14 cellular contexts compared by ENCODE assay signal in the genomic region with DNA sequence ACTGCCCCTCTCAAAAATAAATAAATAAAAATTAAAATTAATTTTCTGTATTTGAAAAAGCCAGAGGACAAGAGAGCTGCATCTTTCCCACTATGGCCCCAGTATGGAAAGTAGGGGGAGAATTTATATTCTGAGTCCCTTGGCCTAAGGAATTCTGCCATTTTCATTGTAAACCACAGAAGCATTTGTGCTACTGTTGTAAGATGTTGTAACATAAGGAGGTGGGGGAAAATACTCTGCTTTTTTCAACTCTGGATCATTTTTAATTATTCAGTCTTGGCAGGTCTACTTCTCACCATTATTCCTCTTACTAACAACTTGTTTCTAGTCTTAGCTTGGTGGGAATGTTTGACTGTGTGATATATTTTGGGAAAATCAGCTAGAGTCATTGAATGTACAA.
"Had no signal": no experiment of that assay in that cellular context is flagged by ENCODE, and none has a peak within 500 bp of the region (broad histone marks: within the 10 kb centered on the region; RNA-seq: fewer than 3 reads in every experiment).

No MANE protein-coding gene starts in this region.

- H3K27me3 ChIP-seq: left lung, spleen, vagina had no signal

- H3K4me3 ChIP-seq: left lung, spleen, vagina had no signal

- ATAC-seq: activated T-cell treated with anti-CD3 and anti-CD28 coated beads, Interleukin-2, amount 50 U/mL, for 4 hours; esophagus mucosa had no signal

- H3K4me1 ChIP-seq: left lung, parathyroid adenoma, vagina had no signal

- H3K9ac ChIP-seq: parathyroid adenoma had no signal

- H3K36me3 ChIP-seq: left lung, spleen, vagina had no signal

- DNase-seq: activated CD4-positive, alpha-beta memory T cell treated with anti-CD3 and anti-CD28 coated beads for 36 hours; activated CD4-positive, alpha-beta T cell treated with anti-CD3 and anti-CD28 coated beads for 1 hour; activated gamma-delta T cell; activated T-cell treated with anti-CD3 and anti-CD28 coated beads, Interleukin-2, amount 50 U/mL, for 4 hours; islet precursor cell; left lung; naive B cell; spleen; stimulated activated CD4-positive, alpha-beta T cell treated with anti-CD3 and anti-CD28 coated beads, Interleukin-1b, Interleukin-23, amount 100 ng/mL, for 48 hours; stimulated activated naive B cell treated with anti-CD40 and anti-IgM and Interleukin-4, amounts not matched to agents 10 μg/mL and 1 μg/mL and 100 μg/mL, for 72 hours had no signal

- H3K27ac ChIP-seq: foreskin keratinocyte, parathyroid adenoma, spleen, vagina had no signal

- H3K9me3 ChIP-seq: left lung, spleen, vagina had no signal

- H3K79me2 ChIP-seq: parathyroid adenoma had no signal
